In the genomic region with DNA sequence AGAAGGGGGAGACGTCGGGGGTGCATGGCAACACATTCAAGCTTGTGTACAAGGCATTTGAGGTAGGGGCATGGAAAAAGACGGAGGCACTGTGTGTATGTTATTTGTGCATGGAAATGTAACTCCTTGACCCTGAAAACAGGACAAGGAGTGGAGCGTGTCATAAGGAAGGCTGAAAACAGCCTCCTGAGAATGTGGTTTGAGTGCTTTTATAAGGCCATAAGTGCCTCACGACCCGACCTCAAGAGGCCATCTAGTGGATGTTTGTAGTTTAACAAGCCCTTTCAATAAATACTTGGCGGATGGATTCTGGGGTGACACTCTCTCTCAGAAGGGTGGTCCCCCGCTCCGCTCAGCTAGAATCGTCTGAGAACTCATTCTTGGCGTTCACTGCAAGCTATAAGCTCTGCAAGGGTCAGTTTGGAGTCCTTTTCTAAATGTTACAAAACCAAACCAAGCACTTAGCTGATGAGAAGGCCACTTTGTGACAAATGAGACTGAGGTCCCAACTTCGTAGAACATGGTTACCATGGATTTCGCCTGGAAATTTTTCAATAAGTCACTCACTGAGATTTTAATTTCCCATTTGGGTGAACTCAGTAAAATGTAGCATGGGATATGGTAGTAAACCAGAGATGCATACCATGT, we compare ENCODE assay signal across 8 cellular contexts. TPM values are rescaled to one million over a fixed set of nuclear protein-coding genes. Genes with fewer than 3 reads are reported as not detected.
DNase-seq lines count a peak whose midpoint lies in the region; ATAC-seq, FAIRE-seq and TF ChIP-seq lines count a peak whose summit lies in the region.

No MANE protein-coding gene starts in this region.

- no peaks in the 10 kb centered on the region for H3K4me1 Mint-ChIP-seq in astrocyte (ENCODE audit: low read depth, unreplicated experiment)
- peaks cover 8% of the 10 kb centered on the region for H3K4me1 Mint-ChIP-seq in activated T-helper 1 cell treated with anti-CD3 and anti-CD28 coated beads, Interleukin-12 subunit alpha, Interleukin-12 subunit beta, Interleukin-2, Interleukin-4 antibody, amounts not matched to agents 30 ng/mL and 10 ng/mL and 1 ng/mL, durations not matched to agents 14 hours and 24 hours and 36 hours (ENCODE audit: low read depth)

- H3K27me3 Mint-ChIP-seq in astrocyte (ENCODE audit: low read depth, unreplicated experiment): peaks cover 5% of the 10 kb centered on the region
- peaks cover 25% of the 10 kb centered on the region for H3K27me3 Mint-ChIP-seq in activated T-helper 1 cell treated with anti-CD3 and anti-CD28 coated beads, Interleukin-12 subunit alpha, Interleukin-12 subunit beta, Interleukin-2, Interleukin-4 antibody, amounts not matched to agents 30 ng/mL and 10 ng/mL and 1 ng/mL, durations not matched to agents 14 hours and 24 hours and 36 hours (ENCODE audit: insufficient read depth)

- H3K4me1 ChIP-seq in IMR-90 (ENCODE audit: control insufficient read depth, insufficient read depth, low read length) (peaks cover 2% of the 10 kb centered on the region), astrocyte (ENCODE audit: insufficient read depth, low read length) (peaks cover 16% of the 10 kb centered on the region), lung (ENCODE audit: control insufficient read depth in 2 of 2, insufficient read depth in 2 of 2, low read length in 2 of 2) (peaks cover 0 to 3% of the 10 kb centered on the region in 2 donors)

- H4K5ac ChIP-seq in IMR-90 (ENCODE audit: low read depth, low read length): no peak overlapping the region

- H2BK5ac ChIP-seq in IMR-90 (ENCODE audit: low read depth, low read length, poor library complexity, severe bottlenecking): no peak overlapping the region

- H3K4ac ChIP-seq in IMR-90 (ENCODE audit: low read depth, low read length): no peak overlapping the region

- POLR2A ChIA-PET in IMR-90 (lab: Charles Lee; ENCODE audit: unreplicated experiment): no interaction called here

- ATAC-seq in IMR-90 (ENCODE audit: low read depth) (peak; percentile 54; the same call in 1 of the 2 replicates), lung (ENCODE audit: insufficient read depth, low FRiP score) (no peak)

- H2BK120ac ChIP-seq in IMR-90 (ENCODE audit: low read depth, low read length): no peak overlapping the region

- no peak overlapping the region for H3K23ac ChIP-seq in IMR-90 (ENCODE audit: low read depth, low read length)

- FAIRE-seq in astrocyte (lab: Jason Lieb, UNC): no peak

- no peak overlapping the region for H4K8ac ChIP-seq in IMR-90 (ENCODE audit: low read depth in 2 of 2, low read length in 2 of 2)

- H3K56ac ChIP-seq in IMR-90 (ENCODE audit: extremely low read depth, insufficient read depth, low read length): no peak overlapping the region

- no TSS peak for BruUV-seq in IMR-90 (replicated peaks; lab: Mats Ljungman, UMichigan)

- intact Hi-C loops in IMR-90 (cut with micrococcal nuclease): loop anchor here (2.0 to 10.0 kb wide), 2 partner anchors 127 to 457 kb away; no protein-coding TSS in a partner anchor
- intact Hi-C loops in activated T-helper 1 cell treated with anti-CD3 and anti-CD28 coated beads, Interleukin-12 subunit alpha, Interleukin-12 subunit beta, Interleukin-2, Interleukin-4 antibody, amounts not matched to agents 30 ng/mL and 10 ng/mL and 1 ng/mL, durations not matched to agents 14 hours and 24 hours and 36 hours (cut with micrococcal nuclease): no loop called here

- in situ Hi-C loops in IMR-90 (cut with MboI; ENCODE audit: low sequenced_read_pairs): no loop called here

- 55% methylated on average over 7 of the region's 13 CpGs; no CpG with 5 or more reads in 1 of the 2 experiments for WGBS in IMR-90 (ENCODE audit: extremely low coverage in 2 of 2, insufficient read length in 1 of 2), 2 experiments
- WGBS in lung, 2 donors: 40 to 49% methylated on average over 13 of the region's 13 CpGs

- H3K14ac ChIP-seq in IMR-90 (replicated peaks; ENCODE audit: low read depth, low read length): no peak overlapping the region

- H3K27ac ChIP-seq in 22Rv1: no peak overlapping the region
- H3K27ac ChIP-seq in IMR-90 (ENCODE audit: insufficient read depth, low read length): no peak overlapping the region
- no peak overlapping the region for H3K27ac ChIP-seq in astrocyte (ENCODE audit: low read depth, low read length)
- H3K27ac ChIP-seq in lung (ENCODE audit: low read depth in 1 of 2, low read length in 1 of 2): no peak overlapping the region

- TF ChIP-seq RAD21 in IMR-90 (IDR thresholded peaks at IDR 0.05; ENCODE audit: low read length): no peak; the same call in 1 of the 2 replicates

- H3K4me3 ChIP-seq in IMR-90 (ENCODE audit: insufficient read depth, low read depth, low read length) (no peak overlapping the region), astrocyte (ENCODE audit: insufficient read depth, low read depth, low read length) (no peak overlapping the region), lung (no peak overlapping the region)

- H3K9me3 ChIP-seq in IMR-90 (ENCODE audit: control insufficient read depth, insufficient read depth, low read length) (no peaks in the 10 kb centered on the region), astrocyte (ENCODE audit: insufficient read depth, low read depth, low read length) (no peaks in the 10 kb centered on the region), lung (ENCODE audit: control insufficient read depth in 2 of 2, insufficient read depth in 1 of 2, low read length in 1 of 2) (no peaks in the 10 kb centered on the region)

- DNase-seq in EL (peak; percentile 42), IMR-90 (peak; percentile 38), astrocyte (ENCODE audit: low read depth) (no peak), lung (ENCODE audit: low spot score) (peak; percentile 41), HuH-7.5 (ENCODE audit: low spot score) (no peak), NCI-H128 (lab: John Stamatoyannopoulos, UW; ENCODE audit: unreplicated experiment) (no peak)
- no peak for DNase-seq in activated T-helper 1 cell treated with anti-CD3 and anti-CD28 coated beads, Interleukin-12 subunit alpha, Interleukin-12 subunit beta, Interleukin-2, Interleukin-4 antibody, amounts not matched to agents 30 ng/mL and 10 ng/mL and 1 ng/mL, durations not matched to agents 14 hours and 24 hours and 36 hours (ENCODE audit: low spot score)

- CTCF ChIA-PET in IMR-90 (lab: Yijun Ruan, JAX): interaction anchor here (0.7 kb wide), 2 partner anchors 34 to 128 kb away, joined by 3 read pairs; no protein-coding TSS in a partner anchor

- no peaks in the 10 kb centered on the region for H3K79me1 ChIP-seq in IMR-90 (ENCODE audit: low read depth in 1 of 2, low read length in 2 of 2)

- no peak overlapping the region for H3K18ac ChIP-seq in IMR-90 (ENCODE audit: low read depth, low read length)

- H4K20me1 ChIP-seq in IMR-90 (ENCODE audit: insufficient read depth, low read length) (no peaks in the 10 kb centered on the region), astrocyte (ENCODE audit: insufficient read depth, low read length) (no peaks in the 10 kb centered on the region)

- H3K27me3 ChIP-seq in IMR-90 (ENCODE audit: control insufficient read depth, insufficient read depth, low read length) (peaks cover 2% of the 10 kb centered on the region), astrocyte (ENCODE audit: insufficient read depth, low read length) (no peaks in the 10 kb centered on the region), lung (ENCODE audit: control insufficient read depth, insufficient read depth) (no peaks in the 10 kb centered on the region)

- no peaks in the 10 kb centered on the region for H3K79me2 ChIP-seq in astrocyte (ENCODE audit: insufficient read depth, low read length)

- no peak overlapping the region for H2BK20ac ChIP-seq in IMR-90 (ENCODE audit: low read depth, low read length)

- TF ChIP-seq CTCF in 22Rv1 (IDR thresholded peaks at IDR 0.05) (peak; percentile 75), IMR-90 (conservative IDR thresholded peaks at IDR 0.05; ENCODE audit: low read depth, low read length) (peak; percentile 41), astrocyte (IDR thresholded peaks at IDR 0.05; ENCODE audit: insufficient read depth, low read depth, low read length) (peak; percentile 39), lung (IDR thresholded peaks at IDR 0.05; ENCODE audit: control extremely low read depth, extremely low read depth) (no peak)

- H2AK5ac ChIP-seq in IMR-90 (ENCODE audit: low read depth, low read length): no peak overlapping the region

- no peak overlapping the region for H2BK15ac ChIP-seq in IMR-90 (ENCODE audit: low read depth, low read length)

- dilution Hi-C loops in IMR-90 (cut with HindIII; ENCODE audit: low sequenced_read_pairs, unreplicated experiment): no loop called here

- no peak overlapping the region for H3K27ac Mint-ChIP-seq in astrocyte (ENCODE audit: unreplicated experiment)
- H3K27ac Mint-ChIP-seq in activated T-helper 1 cell treated with anti-CD3 and anti-CD28 coated beads, Interleukin-12 subunit alpha, Interleukin-12 subunit beta, Interleukin-2, Interleukin-4 antibody, amounts not matched to agents 30 ng/mL and 10 ng/mL and 1 ng/mL, durations not matched to agents 14 hours and 24 hours and 36 hours: no peak overlapping the region

- no peak overlapping the region for H4K91ac ChIP-seq in IMR-90 (ENCODE audit: insufficient read depth, low read depth, low read length)

- H2AK9ac ChIP-seq in IMR-90 (replicated peaks; ENCODE audit: low read depth, low read length, poor library complexity): no peak overlapping the region

- H3K9me1 ChIP-seq in IMR-90 (ENCODE audit: insufficient read depth, low read length): no peaks in the 10 kb centered on the region

- no peak overlapping the region for H3K4me3 Mint-ChIP-seq in astrocyte (ENCODE audit: unreplicated experiment)
- no peak overlapping the region for H3K4me3 Mint-ChIP-seq in activated T-helper 1 cell treated with anti-CD3 and anti-CD28 coated beads, Interleukin-12 subunit alpha, Interleukin-12 subunit beta, Interleukin-2, Interleukin-4 antibody, amounts not matched to agents 30 ng/mL and 10 ng/mL and 1 ng/mL, durations not matched to agents 14 hours and 24 hours and 36 hours

- H3K9ac ChIP-seq in IMR-90 (ENCODE audit: low read depth, low read length) (no peak overlapping the region), astrocyte (ENCODE audit: low read length) (no peak overlapping the region)

- no peaks in the 10 kb centered on the region for H3K36me3 Mint-ChIP-seq in astrocyte (ENCODE audit: low read depth, unreplicated experiment)
- H3K36me3 Mint-ChIP-seq in activated T-helper 1 cell treated with anti-CD3 and anti-CD28 coated beads, Interleukin-12 subunit alpha, Interleukin-12 subunit beta, Interleukin-2, Interleukin-4 antibody, amounts not matched to agents 30 ng/mL and 10 ng/mL and 1 ng/mL, durations not matched to agents 14 hours and 24 hours and 36 hours (ENCODE audit: low read depth): no peaks in the 10 kb centered on the region

- H3K4me2 ChIP-seq in IMR-90 (ENCODE audit: low read depth, low read length) (no peak overlapping the region), astrocyte (ENCODE audit: low read length) (peak overlapping the region; percentile 14)

- no peaks in the 10 kb centered on the region for H3K9me3 Mint-ChIP-seq in astrocyte (ENCODE audit: unreplicated experiment)
- H3K9me3 Mint-ChIP-seq in activated T-helper 1 cell treated with anti-CD3 and anti-CD28 coated beads, Interleukin-12 subunit alpha, Interleukin-12 subunit beta, Interleukin-2, Interleukin-4 antibody, amounts not matched to agents 30 ng/mL and 10 ng/mL and 1 ng/mL, durations not matched to agents 14 hours and 24 hours and 36 hours: no peaks in the 10 kb centered on the region

- H3K36me3 ChIP-seq in IMR-90 (ENCODE audit: control insufficient read depth, insufficient read depth, low read length): no peaks in the 10 kb centered on the region
- no peaks in the 10 kb centered on the region for H3K36me3 ChIP-seq in astrocyte (ENCODE audit: insufficient read depth, low read length)
- no peaks in the 10 kb centered on the region for H3K36me3 ChIP-seq in lung (ENCODE audit: control insufficient read depth in 2 of 2, insufficient read depth in 2 of 2, low read length in 2 of 2)

- TF ChIP-seq POLR2A in IMR-90 (IDR thresholded peaks at IDR 0.05; ENCODE audit: low read depth, low read length): no peak

- H2AFZ ChIP-seq in IMR-90 (replicated peaks; ENCODE audit: low read length, poor library complexity): peak overlapping the region; percentile 51
- no peak overlapping the region for H2AFZ ChIP-seq in astrocyte (ENCODE audit: low read depth, low read length)

RNA-seq across cellular contexts. Expression of gene CLCA4, which starts 38.8 kb away (rescaled TPM):
- total RNA-seq in IMR-90 (2012; rRNA removed) (not detected in 2 replicates), astrocyte (not detected in 2 replicates), lung (under 1 TPM; 0.09 to 0.11 TPM)
- polyA plus RNA-seq in IMR-90 (2012; rRNA removed) (not detected in 2 replicates), lung (under 1 TPM; 0.16 to 0.20 TPM)
- not detected in 2 replicates for polyA plus RNA-seq in IMR-90 (2012; cell fraction: cytosol; rRNA removed)
- not detected in 2 replicates for polyA plus RNA-seq in IMR-90 (2012; cell fraction: nucleus; rRNA removed; ENCODE audit: low replicate concordance)
- total RNA-seq in activated T-helper 1 cell treated with anti-CD3 and anti-CD28 coated beads, Interleukin-12 subunit alpha, Interleukin-12 subunit beta, Interleukin-2, Interleukin-4 antibody, amounts not matched to agents 30 ng/mL and 10 ng/mL and 1 ng/mL, durations not matched to agents 14 hours and 24 hours and 36 hours: not detected in 2 replicates

RNA-seq across cellular contexts. Expression of gene CLCA1, which starts 39.3 kb away (rescaled TPM):
- total RNA-seq in IMR-90 (2012; rRNA removed) (not detected in 2 replicates), astrocyte (not detected in 2 replicates), lung (under 1 TPM in 1 of 2 donors, not detected in 1; 0.15 TPM)
- polyA plus RNA-seq in IMR-90 (2012; rRNA removed) (not detected in 2 replicates), lung (under 1 TPM in 1 of 2 donors, not detected in 1; 0.12 TPM)
- not detected in 2 replicates for polyA plus RNA-seq in IMR-90 (2012; cell fraction: cytosol; rRNA removed)
- polyA plus RNA-seq in IMR-90 (2012; cell fraction: nucleus; rRNA removed; ENCODE audit: low replicate concordance): not detected in 2 replicates
- not detected in 2 replicates for total RNA-seq in activated T-helper 1 cell treated with anti-CD3 and anti-CD28 coated beads, Interleukin-12 subunit alpha, Interleukin-12 subunit beta, Interleukin-2, Interleukin-4 antibody, amounts not matched to agents 30 ng/mL and 10 ng/mL and 1 ng/mL, durations not matched to agents 14 hours and 24 hours and 36 hours

Comparison
In these comparisons a context has a peak if more than half of its experiments do, and no peak if none do; other contexts are left out.
1. DNase-seq: peak in EL (single experiment), IMR-90 (single experiment) and lung (single experiment); none in astrocyte (single experiment), activated T-helper 1 cell treated with anti-CD3 and anti-CD28 coated beads, Interleukin-12 subunit alpha, Interleukin-12 subunit beta, Interleukin-2, Interleukin-4 antibody, amounts not matched to agents 30 ng/mL and 10 ng/mL and 1 ng/mL, durations not matched to agents 14 hours and 24 hours and 36 hours (single experiment), HuH-7.5 (single experiment) and NCI-H128 (single experiment).